8 cellular contexts compared by ENCODE assay signal in the genomic region with DNA sequence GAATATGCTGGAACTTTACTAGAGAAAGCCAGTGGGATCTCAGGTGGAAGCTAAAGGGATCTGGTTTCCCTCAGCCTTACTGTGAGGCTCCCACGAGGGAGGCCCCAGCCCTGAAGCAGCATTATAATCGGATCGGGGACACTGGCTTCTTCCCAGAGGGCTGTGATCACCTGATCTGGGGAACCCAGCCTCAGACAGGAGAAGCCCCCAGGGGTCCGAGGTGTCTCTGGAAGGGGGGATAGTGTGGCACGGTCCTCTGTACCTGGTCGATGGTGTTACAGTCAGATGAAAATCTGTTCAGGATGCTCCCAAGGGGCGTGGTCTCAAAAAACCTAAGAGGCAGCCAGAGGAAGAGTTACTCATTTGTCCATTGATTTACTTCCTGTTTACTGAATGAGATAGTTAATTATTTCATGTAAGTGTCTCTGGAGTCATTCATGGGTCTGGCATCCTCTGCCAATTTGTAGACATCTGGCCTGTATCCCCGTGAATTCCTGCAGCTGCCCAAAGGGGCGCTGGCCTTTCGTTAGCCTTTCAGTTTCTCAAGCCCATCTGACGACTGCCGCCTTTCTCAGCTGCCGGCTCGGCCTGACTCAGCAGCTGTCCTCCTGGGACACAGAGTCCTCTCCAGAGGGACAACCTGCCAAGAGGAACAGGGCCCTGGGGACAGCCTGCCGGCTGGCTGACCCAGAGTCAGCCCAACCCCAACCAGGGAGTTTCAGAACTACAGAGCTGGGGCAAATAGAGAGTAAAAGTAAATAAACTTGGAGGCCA. TPM values are rescaled to one million over a fixed set of nuclear protein-coding genes. Genes with fewer than 3 reads are reported as not detected.
DNase-seq lines count a peak whose midpoint lies in the region; ATAC-seq and TF ChIP-seq lines count a peak whose summit lies in the region.

No MANE protein-coding gene starts in this region.

- H3K27me3 Mint-ChIP-seq in T-helper 2 cell treated with Interferon-gamma antibody and Interleukin-4, amounts not matched to agents 5 μg/mL and 100 μg/mL, for 36 hours (ENCODE audit: low read depth) = peaks cover 9% of the 10 kb centered on the region

- H3K27ac Mint-ChIP-seq in T-helper 2 cell treated with Interferon-gamma antibody and Interleukin-4, amounts not matched to agents 5 μg/mL and 100 μg/mL, for 36 hours = no peak overlapping the region

- DNase-seq in NCI-H1436 treated with DMSO at 0.1 percent for 48 hours (lab: John Stamatoyannopoulos, UW) = peak; percentile 45
- DNase-seq in ecto neural progenitor cell (ENCODE audit: low spot score) = peak; percentile 72
- DNase-seq in myocyte (ENCODE audit: low read depth) = peak; percentile 95
- DNase-seq in T-helper 2 cell treated with Interferon-gamma antibody and Interleukin-4, amounts not matched to agents 5 μg/mL and 100 μg/mL, for 36 hours (ENCODE audit: low spot score) = no peak

- H3K36me3 Mint-ChIP-seq in T-helper 2 cell treated with Interferon-gamma antibody and Interleukin-4, amounts not matched to agents 5 μg/mL and 100 μg/mL, for 36 hours (ENCODE audit: low read depth) = no peaks in the 10 kb centered on the region

- no peaks in the 10 kb centered on the region for H3K9me3 Mint-ChIP-seq in T-helper 2 cell treated with Interferon-gamma antibody and Interleukin-4, amounts not matched to agents 5 μg/mL and 100 μg/mL, for 36 hours

- peak; percentile 17 for TF ChIP-seq CTCF in GM12873 (IDR thresholded peaks at IDR 0.05; ENCODE audit: insufficient read depth, low read depth, low read length, missing control alignments)

- H3K4me3 Mint-ChIP-seq in T-helper 2 cell treated with Interferon-gamma antibody and Interleukin-4, amounts not matched to agents 5 μg/mL and 100 μg/mL, for 36 hours = no peak overlapping the region

- no peak for ATAC-seq in GM21737 (IDR thresholded peaks at IDR 0.05; ENCODE audit: unreplicated experiment)
- no peak for ATAC-seq in HG03342 (IDR thresholded peaks at IDR 0.05; ENCODE audit: unreplicated experiment)
- no peak for ATAC-seq in HG03135 (IDR thresholded peaks at IDR 0.05; ENCODE audit: unreplicated experiment)

- H3K4me1 Mint-ChIP-seq in T-helper 2 cell treated with Interferon-gamma antibody and Interleukin-4, amounts not matched to agents 5 μg/mL and 100 μg/mL, for 36 hours (ENCODE audit: low read depth) = peaks cover 5% of the 10 kb centered on the region

RNA-seq across cellular contexts. Expression of gene KCNJ11, which starts 17.0 kb away (rescaled TPM):
- total RNA-seq in myocyte = 5.1 and 8.7 TPM in 2 replicates
- 1.8 TPM for polyA plus RNA-seq in myocyte (2012)

RNA-seq across cellular contexts. Expression of gene NCR3LG1, which starts 53.8 kb away (rescaled TPM):
- 2.0 and 3.7 TPM in 2 replicates for total RNA-seq in myocyte
- 1.4 TPM for polyA plus RNA-seq in myocyte (2012)
